ENCODE assay signal across 9 cellular contexts in the genomic region with DNA sequence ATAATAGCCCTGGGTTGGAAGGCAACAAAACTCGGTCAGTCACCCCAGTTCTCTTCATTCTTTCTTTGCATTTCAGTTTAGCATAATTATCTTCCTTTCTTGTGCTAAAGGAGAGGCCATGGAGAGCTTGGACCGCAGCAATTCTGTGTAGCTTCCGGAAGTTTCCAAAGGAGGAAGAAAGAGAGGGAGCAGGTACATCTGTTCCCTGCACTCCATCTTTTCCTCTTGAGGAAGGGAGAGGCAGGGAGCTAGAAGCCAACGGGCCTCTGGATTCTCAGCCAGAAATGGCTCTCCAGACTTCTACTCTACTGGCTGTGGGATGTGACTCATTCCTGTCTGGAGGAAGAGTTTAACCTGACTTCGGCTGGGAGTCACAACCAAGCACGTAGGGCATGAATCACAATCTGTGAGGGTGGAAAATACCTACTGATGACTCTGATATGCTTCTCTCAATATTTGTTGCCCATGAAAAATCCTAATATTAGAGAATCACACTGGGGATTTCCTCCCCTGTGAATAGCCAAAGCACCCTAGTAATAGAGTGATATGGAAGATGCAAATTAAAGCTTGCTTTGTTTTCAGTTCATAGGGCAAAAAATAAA. TPM values are rescaled to one million over a fixed set of nuclear protein-coding genes. Genes with fewer than 3 reads are reported as not detected.
DNase-seq lines count a peak whose midpoint lies in the region; ATAC-seq and TF ChIP-seq lines count a peak whose summit lies in the region.
"Had no signal": no experiment of that assay in that cellular context is flagged by ENCODE, and none has a peak within 500 bp of the region (broad histone marks: within the 10 kb centered on the region; RNA-seq: fewer than 3 reads in every experiment).

No MANE protein-coding gene starts in this region.

- TF ChIP-seq CTCF in heart right ventricle (IDR thresholded peaks at IDR 0.05) (no peak), smooth muscle cell (IDR thresholded peaks at IDR 0.05; ENCODE audit: borderline replicate concordance, insufficient read depth, poor library complexity, severe bottlenecking) (no peak)

- H3K4me1 ChIP-seq in heart right ventricle (peaks cover 16 to 56% (median 52%) of the 10 kb centered on the region in 9 donors), smooth muscle cell (ENCODE audit: low read depth) (peaks cover 51% of the 10 kb centered on the region)

- peaks cover under 1% of the 10 kb centered on the region for H4K20me1 ChIP-seq in smooth muscle cell (ENCODE audit: low read depth)

- H3K9ac ChIP-seq in smooth muscle cell (ENCODE audit: low read depth), result peak overlapping the region; percentile 98

- H3K79me2 ChIP-seq in smooth muscle cell (ENCODE audit: low read depth), result peaks cover 49% of the 10 kb centered on the region

- peaks cover 32% of the 10 kb centered on the region for H3K4me1 Mint-ChIP-seq in T-helper 2 cell treated with Interferon-gamma antibody and Interleukin-4, amounts not matched to agents 5 μg/mL and 100 μg/mL, for 36 hours (ENCODE audit: low read depth)
- peaks cover 55% of the 10 kb centered on the region for H3K4me1 Mint-ChIP-seq in activated T-cell treated with anti-CD3 and anti-CD28 coated beads, Interleukin-2, amount 50 U/mL, for 72 hours (ENCODE audit: low read depth)

- ATAC-seq in HG03354 (IDR thresholded peaks at IDR 0.05; ENCODE audit: poor library complexity, severe bottlenecking, unreplicated experiment) (peak; percentile 51), heart right ventricle (peak in 7 of 8 donors; percentile 47 to 90 (median 70))
- peak; percentile 75 to 77 for ATAC-seq in activated T-cell treated with anti-CD3 and anti-CD28 coated beads, Interleukin-2, amount 50 U/mL, for 72 hours (replicated peaks in 1 of 2)

- intact Hi-C loops in heart right ventricle (cut with DNase I), result loop anchor here in 3 of 10 donors (5.0 kb wide), 2 partner anchors 34 to 39 kb away; no protein-coding TSS in a partner anchor

- H3F3A ChIP-seq in smooth muscle cell (ENCODE audit: low read depth), result peaks cover 63% of the 10 kb centered on the region

- H3K9me3 Mint-ChIP-seq in T-helper 2 cell treated with Interferon-gamma antibody and Interleukin-4, amounts not matched to agents 5 μg/mL and 100 μg/mL, for 36 hours, result no peaks in the 10 kb centered on the region
- H3K9me3 Mint-ChIP-seq in activated T-cell treated with anti-CD3 and anti-CD28 coated beads, Interleukin-2, amount 50 U/mL, for 72 hours, result peaks cover 1 to 2% of the 10 kb centered on the region in 2 donors

- H3K27ac ChIP-seq in heart right ventricle (peak overlapping the region; percentile 3 to 97 (median 86)), smooth muscle cell (ENCODE audit: low read depth) (peak overlapping the region; percentile 100)

- H3K27me3 Mint-ChIP-seq in T-helper 2 cell treated with Interferon-gamma antibody and Interleukin-4, amounts not matched to agents 5 μg/mL and 100 μg/mL, for 36 hours (ENCODE audit: low read depth), result no peaks in the 10 kb centered on the region
- H3K27me3 Mint-ChIP-seq in activated T-cell treated with anti-CD3 and anti-CD28 coated beads, Interleukin-2, amount 50 U/mL, for 72 hours (ENCODE audit: low read depth), result no peaks in the 10 kb centered on the region
- H3K27me3 Mint-ChIP-seq: B cell had no signal

- H3K4me3 ChIP-seq in heart right ventricle (no peak overlapping the region), smooth muscle cell (no peak overlapping the region)

- peaks cover 13% of the 10 kb centered on the region for H3K36me3 Mint-ChIP-seq in T-helper 2 cell treated with Interferon-gamma antibody and Interleukin-4, amounts not matched to agents 5 μg/mL and 100 μg/mL, for 36 hours (ENCODE audit: low read depth)
- H3K36me3 Mint-ChIP-seq in activated T-cell treated with anti-CD3 and anti-CD28 coated beads, Interleukin-2, amount 50 U/mL, for 72 hours (ENCODE audit: insufficient read depth in 2 of 2), result no peaks in the 10 kb centered on the region

- H2AFZ ChIP-seq in smooth muscle cell (ENCODE audit: low read depth), result no peak overlapping the region

- peak; percentile 43 for DNase-seq in T-helper 2 cell treated with Interferon-gamma antibody and Interleukin-4, amounts not matched to agents 5 μg/mL and 100 μg/mL, for 36 hours (ENCODE audit: low spot score)
- DNase-seq in T-helper 2 cell (no peak), heart right ventricle (peak in 1 of 2 donors; percentile 51), smooth muscle cell (lab: John Stamatoyannopoulos, UW; ENCODE audit: unreplicated experiment) (no peak), SKM-1 treated with dmso at 0.1 percent for 144 hours (lab: John Stamatoyannopoulos, UW; ENCODE audit: unreplicated experiment) (no peak), foreskin melanocyte (no peak)
- DNase-seq in activated T-cell treated with anti-CD3 and anti-CD28 coated beads, Interleukin-2, amount 50 U/mL, for 72 hours, result peak; percentile 29 to 55

- H3K27ac Mint-ChIP-seq in T-helper 2 cell treated with Interferon-gamma antibody and Interleukin-4, amounts not matched to agents 5 μg/mL and 100 μg/mL, for 36 hours, result no peak overlapping the region
- peak overlapping the region; percentile 90 for H3K27ac Mint-ChIP-seq in activated T-cell treated with anti-CD3 and anti-CD28 coated beads, Interleukin-2, amount 50 U/mL, for 72 hours
- H3K27ac Mint-ChIP-seq: B cell had no signal

- H3K27me3 ChIP-seq in heart right ventricle, result no peaks in the 10 kb centered on the region
- no peaks in the 10 kb centered on the region for H3K27me3 ChIP-seq in smooth muscle cell (ENCODE audit: low read depth)

- H3K9me3 ChIP-seq in heart right ventricle (no peaks in the 10 kb centered on the region), smooth muscle cell (replicated peaks; ENCODE audit: low read depth) (no peaks in the 10 kb centered on the region)

- H3K4me2 ChIP-seq in smooth muscle cell, result peak overlapping the region; percentile 82

- peaks cover 0 to 8% (median 0%) of the 10 kb centered on the region in 9 donors for H3K36me3 ChIP-seq in heart right ventricle
- H3K36me3 ChIP-seq in smooth muscle cell (ENCODE audit: low read depth), result no peaks in the 10 kb centered on the region

- H3K4me3 Mint-ChIP-seq in T-helper 2 cell treated with Interferon-gamma antibody and Interleukin-4, amounts not matched to agents 5 μg/mL and 100 μg/mL, for 36 hours, result no peak overlapping the region
- H3K4me3 Mint-ChIP-seq in activated T-cell treated with anti-CD3 and anti-CD28 coated beads, Interleukin-2, amount 50 U/mL, for 72 hours, result peak overlapping the region; percentile 57 to 67
- H3K4me3 Mint-ChIP-seq: B cell had no signal

- 32 to 37% methylated on average over 6 of the region's 6 CpGs for WGBS in heart right ventricle, 2 donors
- WGBS in smooth muscle cell (ENCODE audit: low lambda C conversion rate), result 9% methylated on average over 6 of the region's 6 CpGs

RNA-seq across cellular contexts. Expression of gene ANO6, which starts 17.0 kb away (rescaled TPM):
- total RNA-seq in activated T-cell treated with anti-CD3 and anti-CD28 coated beads, Interleukin-2, amount 50 U/mL, for 72 hours, result 10 to 100 TPM; 25.3 to 27.0 TPM
- total RNA-seq in heart right ventricle (10 to 100 TPM; 35.8 to 52.2 (median 41.9) TPM), smooth muscle cell (106 and 115 TPM in 2 replicates)
- polyA plus RNA-seq in heart right ventricle (10 to 100 TPM in 1 of 2 donors, 1 to 10 TPM in 1; 8.9 to 12.7 TPM), smooth muscle cell (44.8 and 60.3 TPM in 2 replicates)

Comparison
In these comparisons a context has a peak if more than half of its experiments do, and no peak if none do; other contexts are left out.
1. DNase-seq: peak in T-helper 2 cell treated with Interferon-gamma antibody and Interleukin-4, amounts not matched to agents 5 μg/mL and 100 μg/mL, for 36 hours (single experiment) and activated T-cell treated with anti-CD3 and anti-CD28 coated beads, Interleukin-2, amount 50 U/mL, for 72 hours (2 of 2); none in T-helper 2 cell (0 of 5), smooth muscle cell (single experiment), SKM-1 treated with dmso at 0.1 percent for 144 hours (single experiment) and foreskin melanocyte (single experiment).
2. Peak in every context shown above with its lines, with median percentiles within 50 percentile points of each other: ATAC-seq.